In genomic region chr16:86313631-86314030, GRCh38 we compare ENCODE assay signal across 20 cellular contexts.
A peak's percentile ranks its signal among the peaks of the same experiment; 100 is the strongest.
DNase-seq lines count a peak whose midpoint lies in the region; ATAC-seq and TF ChIP-seq lines count a peak whose summit lies in the region.
"Had no signal": no experiment of that assay in that cellular context is flagged by ENCODE, and none has a peak within 500 bp of the region (broad histone marks: within the 10 kb centered on the region; RNA-seq: fewer than 3 reads in every experiment).

No MANE protein-coding gene starts in this region.

- H2AFZ ChIP-seq in IMR-90 (replicated peaks; ENCODE audit: low read length, poor library complexity): no peak overlapping the region
- H2AFZ ChIP-seq: GM23248 had no signal

- peak overlapping the region; percentile 70; the same call in 1 of the 2 replicates for H3K23ac ChIP-seq in IMR-90 (ENCODE audit: low read depth, low read length)
- H3K23ac ChIP-seq in mesendoderm (ENCODE audit: low read length): no peak overlapping the region

- H3K18ac ChIP-seq in IMR-90 (ENCODE audit: low read depth, low read length) (no peak overlapping the region), mesendoderm (ENCODE audit: low read length) (no peak overlapping the region)

- H3K4me2 ChIP-seq in IMR-90 (ENCODE audit: low read depth, low read length) (no peak overlapping the region), mesendoderm (ENCODE audit: low read length) (no peak overlapping the region)
- H3K4me2 ChIP-seq: A549 had no signal

- no peak for TF ChIP-seq CTCF in IMR-90 (conservative IDR thresholded peaks at IDR 0.05; ENCODE audit: low read depth, low read length)

- H4K91ac ChIP-seq in IMR-90 (ENCODE audit: insufficient read depth, low read depth, low read length): no peak overlapping the region; the same call in 1 of the 2 replicates

- BruUV-seq in IMR-90 (replicated peaks; lab: Mats Ljungman, UMichigan): no TSS peak

- H3K14ac ChIP-seq in IMR-90 (replicated peaks; ENCODE audit: low read depth, low read length): no peak overlapping the region

- no peaks in the 10 kb centered on the region for H3K79me1 ChIP-seq in IMR-90 (ENCODE audit: low read depth in 1 of 2, low read length in 2 of 2)
- H3K79me1 ChIP-seq in mesendoderm (ENCODE audit: low read length): no peaks in the 10 kb centered on the region

- H3K27me3 ChIP-seq in IMR-90 (ENCODE audit: control insufficient read depth, insufficient read depth, low read length) (no peaks in the 10 kb centered on the region), mesendoderm (ENCODE audit: insufficient read depth, low read length, poor library complexity) (no peaks in the 10 kb centered on the region), MG63 (no peaks in the 10 kb centered on the region; the same call in 1 of the 2 replicates)

- H3K4me3 ChIP-seq in IMR-90 (ENCODE audit: insufficient read depth, low read depth, low read length) (no peak overlapping the region), mesendoderm (ENCODE audit: low read length) (no peak overlapping the region), MG63 (no peak overlapping the region)
- H3K4me3 ChIP-seq: A549, GM23248 had no signal

- H3K9ac ChIP-seq in IMR-90 (ENCODE audit: low read depth, low read length) (no peak overlapping the region), mesendoderm (ENCODE audit: low read length) (no peak overlapping the region)
- H3K9ac ChIP-seq: GM23248 had no signal

- H3K56ac ChIP-seq in IMR-90 (ENCODE audit: extremely low read depth, insufficient read depth, low read length) (no peak overlapping the region), mesendoderm (ENCODE audit: low read length) (no peak overlapping the region)

- H2BK15ac ChIP-seq in IMR-90 (ENCODE audit: low read depth, low read length) (0 out of 3 replicates have a peak overlapping the region, but pooled peaks have one; percentile 64), mesendoderm (replicated peaks; ENCODE audit: low read depth) (no peak overlapping the region)

- no peak for TF ChIP-seq POLR2A in IMR-90 (IDR thresholded peaks at IDR 0.05; ENCODE audit: low read depth, low read length)

- dilution Hi-C loops in IMR-90 (cut with HindIII; ENCODE audit: low sequenced_read_pairs, unreplicated experiment): no loop called here

- H2AK9ac ChIP-seq in IMR-90 (replicated peaks; ENCODE audit: low read depth, low read length, poor library complexity): no peak overlapping the region

- H4K5ac ChIP-seq in IMR-90 (ENCODE audit: low read depth, low read length) (no peak overlapping the region), mesendoderm (ENCODE audit: low read length) (no peak overlapping the region)

- H3K4me1 ChIP-seq in IMR-90 (ENCODE audit: control insufficient read depth, insufficient read depth, low read length) (no peaks in the 10 kb centered on the region; the same call in 1 of the 2 replicates), mesendoderm (ENCODE audit: control insufficient read depth, low read depth, low read length) (no peaks in the 10 kb centered on the region)
- H3K4me1 ChIP-seq: A549, BE2C, Caco-2 had no signal

- POLR2A ChIA-PET in IMR-90 (lab: Charles Lee; ENCODE audit: unreplicated experiment): no interaction called here

- WGBS in IMR-90 (ENCODE audit: extremely low coverage in 2 of 2, insufficient read length in 1 of 2), 2 experiments: no CpG with 5 or more reads among the region's 8 CpGs
- no CpG with 5 or more reads among the region's 8 CpGs for WGBS in mesendoderm (ENCODE audit: extremely low coverage, insufficient coverage, low lambda C conversion rate)

- H2BK20ac ChIP-seq in IMR-90 (ENCODE audit: low read depth, low read length): peak overlapping the region; percentile 55; the same call in 1 of the 2 replicates

- 0 out of 2 replicates have a peak, but pooled peaks cover 3% of the 10 kb centered on the region for H3K9me1 ChIP-seq in IMR-90 (ENCODE audit: insufficient read depth, low read length)

- no peaks in the 10 kb centered on the region for H4K20me1 ChIP-seq in IMR-90 (ENCODE audit: insufficient read depth, low read length)

- CTCF ChIA-PET in IMR-90 (lab: Yijun Ruan, JAX): no interaction called here

- TF ChIP-seq RAD21 in IMR-90 (IDR thresholded peaks at IDR 0.05; ENCODE audit: low read length): no peak

- ATAC-seq in IMR-90 (ENCODE audit: low read depth): no peak
- ATAC-seq: A549; CD8-positive, alpha-beta T cell had no signal

- H3K79me2 ChIP-seq in mesendoderm (ENCODE audit: control insufficient read depth, insufficient read depth, low read length): no peaks in the 10 kb centered on the region

- no peaks in the 10 kb centered on the region for H3K36me3 ChIP-seq in IMR-90 (ENCODE audit: control insufficient read depth, insufficient read depth, low read length)
- no peaks in the 10 kb centered on the region for H3K36me3 ChIP-seq in mesendoderm (ENCODE audit: control insufficient read depth, insufficient read depth, low read length)
- no peaks in the 10 kb centered on the region for H3K36me3 ChIP-seq in MG63
- H3K36me3 ChIP-seq: BE2C had no signal

- in situ Hi-C loops in IMR-90 (cut with MboI; ENCODE audit: low sequenced_read_pairs): loop anchor here (25.0 kb wide), 1 partner anchor 501 kb away; no protein-coding TSS in a partner anchor

- H2BK120ac ChIP-seq in IMR-90 (ENCODE audit: low read depth, low read length): peak overlapping the region; percentile 61; the same call in 1 of the 2 replicates
- no peak overlapping the region for H2BK120ac ChIP-seq in mesendoderm (ENCODE audit: low read depth, low read length)

- intact Hi-C loops in IMR-90 (cut with micrococcal nuclease): no loop called here

- H2BK5ac ChIP-seq in IMR-90 (ENCODE audit: low read depth, low read length, poor library complexity, severe bottlenecking) (no peak overlapping the region), mesendoderm (ENCODE audit: low read length) (no peak overlapping the region)

- H2AK5ac ChIP-seq in IMR-90 (ENCODE audit: low read depth, low read length) (no peak overlapping the region; the same call in 1 of the 2 replicates), mesendoderm (ENCODE audit: low read length) (no peak overlapping the region)

- H3K27ac ChIP-seq in IMR-90 (ENCODE audit: insufficient read depth, low read length) (no peak overlapping the region), mesendoderm (ENCODE audit: low read depth, low read length) (no peak overlapping the region)
- H3K27ac ChIP-seq: A549, C4-2B, GM23248 had no signal

- no peaks in the 10 kb centered on the region for H3K9me3 ChIP-seq in IMR-90 (ENCODE audit: control insufficient read depth, insufficient read depth, low read length)
- no peaks in the 10 kb centered on the region for H3K9me3 ChIP-seq in MG63
- H3K9me3 ChIP-seq: A549, BE2C, Caco-2 had no signal

- DNase-seq in NCI-H82 (lab: John Stamatoyannopoulos, UW) (peak; percentile 21), NCI-H82 treated with DMSO at 0.1 percent for 48 hours (lab: John Stamatoyannopoulos, UW; ENCODE audit: unreplicated experiment) (no peak), IMR-90 (no peak), mesendoderm (peak; percentile 78), NCI-H524 treated with DMSO at 0.1 percent for 48 hours (lab: John Stamatoyannopoulos, UW) (no peak), MG63 (no peak)
- DNase-seq: 8988T; ACHN; AML-193; BE2C; CD4-positive, CD25-positive, alpha-beta regulatory T cell; CD8-positive, alpha-beta T cell; DMS153; DND-41; GM23248; H7; HCEC 1CT had no signal

- no peak overlapping the region; a peak in 1 of 4 replicates for H4K8ac ChIP-seq in IMR-90 (ENCODE audit: low read depth in 2 of 2, low read length in 2 of 2)
- H4K8ac ChIP-seq in mesendoderm (ENCODE audit: low read depth, low read length): no peak overlapping the region

- H3K4ac ChIP-seq in IMR-90 (ENCODE audit: low read depth, low read length): peak overlapping the region; percentile 72; the same call in 1 of the 2 replicates
- H3K4ac ChIP-seq in mesendoderm (ENCODE audit: low read depth, low read length): no peak overlapping the region

TF ChIP-seq in IMR-90, 13 proteins besides CTCF, POLR2A, EP300 and RAD21:
- TF ChIP-seq NFE2L2 (IDR thresholded peaks at IDR 0.05; ENCODE audit: low read depth, low read length): no peak

Comparison
In these comparisons a context has a peak if more than half of its experiments do, and no peak if none do; other contexts are left out.
1. DNase-seq: peak in NCI-H82 (single experiment) and mesendoderm (single experiment); none in NCI-H82 treated with DMSO at 0.1 percent for 48 hours (single experiment), IMR-90 (single experiment), NCI-H524 treated with DMSO at 0.1 percent for 48 hours (single experiment) and MG63 (single experiment).